ENCODE assay signal across 36 cellular contexts in the genomic region with DNA sequence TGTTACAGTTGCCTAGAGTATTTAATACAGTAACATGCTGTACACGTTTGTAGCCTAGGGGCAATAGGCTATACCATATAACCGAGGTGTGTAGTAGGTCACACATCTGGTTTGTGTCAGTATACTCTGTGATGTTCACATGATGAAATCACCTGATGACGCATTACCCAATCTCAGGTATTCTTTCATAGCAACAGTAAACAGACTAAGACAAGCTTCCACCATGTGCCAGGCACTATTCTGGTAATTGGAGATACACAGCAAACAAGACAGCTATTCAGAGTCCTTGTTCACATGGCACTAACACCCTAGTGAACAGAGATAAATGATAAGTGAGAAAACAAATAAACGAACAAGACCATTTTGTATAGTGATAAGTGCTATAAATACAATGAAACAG. TPM values are rescaled to one million over a fixed set of nuclear protein-coding genes. Genes with fewer than 3 reads are reported as not detected.
A peak's percentile ranks its signal among the peaks of the same experiment; 100 is the strongest.
DNase-seq lines count a peak whose midpoint lies in the region; ATAC-seq, FAIRE-seq and TF ChIP-seq lines count a peak whose summit lies in the region.
"Had no signal": no experiment of that assay in that cellular context is flagged by ENCODE, and none has a peak within 500 bp of the region (broad histone marks: within the 10 kb centered on the region; RNA-seq: fewer than 3 reads in every experiment).

No MANE protein-coding gene starts in this region.

- no peaks in the 10 kb centered on the region for H3K9me3 ChIP-seq in small intestine (ENCODE audit: control insufficient read depth, low read depth)
- H3K9me3 ChIP-seq: gastrocnemius medialis, SK-N-SH, upper lobe of right lung had no signal

- WGBS in small intestine, 3 donors: 66 to 78% (median 71%) methylated on average over 4 of the region's 4 CpGs

- no peaks in the 10 kb centered on the region for H3K4me1 ChIP-seq in small intestine (ENCODE audit: control insufficient read depth in 2 of 2, insufficient read depth in 1 of 2, low read depth in 1 of 2, low read length in 1 of 2)
- H3K4me1 ChIP-seq: neural progenitor cell, parathyroid adenoma had no signal

- FAIRE-seq in bronchial epithelial cell (lab: Jason Lieb, UNC) (peak; percentile 23), small intestine (lab: Jason Lieb, UNC) (no peak)
- FAIRE-seq: astrocyte, endometrium had no signal

- H3K4me3 ChIP-seq in bronchial epithelial cell (ENCODE audit: low read depth, low read length) (no peak overlapping the region), small intestine (ENCODE audit: low read depth in 1 of 2, low read length in 2 of 2) (no peak overlapping the region)
- H3K4me3 ChIP-seq: gastrocnemius medialis, neural progenitor cell, upper lobe of right lung had no signal

- peak in 2 of 3 experiments; percentile 11 to 66 for DNase-seq in NCI-H1417 (lab: John Stamatoyannopoulos, UW)
- DNase-seq in NCI-H1417 treated with DMSO at 0.1 percent for 48 hours (lab: John Stamatoyannopoulos, UW): no peak
- DNase-seq in NCI-H510A (lab: John Stamatoyannopoulos, UW): peak; percentile 54
- peak; percentile 22 for DNase-seq in bronchial epithelial cell (ENCODE audit: low read depth)
- peak; percentile 12 for DNase-seq in small intestine
- DNase-seq in NCI-H1930 (lab: John Stamatoyannopoulos, UW): no peak
- DNase-seq: activated CD4-positive, alpha-beta T cell treated with anti-CD3 and anti-CD28 coated beads for 4 hours; activated gamma-delta T cell; activated naive CD8-positive, alpha-beta T cell treated with anti-CD3 and anti-CD28 coated beads, Interleukin-2, amount 10 ng/mL, durations not matched to agents 7 days and 5 days; activated T-cell treated with anti-CD3 and anti-CD28 coated beads, Interleukin-2, amount 50 U/mL, for 24 hours; CD4-positive, CD25-positive, alpha-beta regulatory T cell; dermis blood vessel endothelial cell; GOT3; HFFc6; hypothalamus; immature natural killer cell; mesendoderm; NCI-H187 treated with DMSO at 0.1 percent for 48 hours; NCI-H524 treated with DMSO at 0.1 percent for 48 hours; SK-N-SH; stimulated activated CD4-positive, alpha-beta T cell treated with anti-CD3 and anti-CD28 coated beads, Interleukin-4, amount 100 ng/mL, for 4 hours; substantia nigra; upper lobe of right lung had no signal

- H3K27me3 ChIP-seq in bronchial epithelial cell (ENCODE audit: control insufficient read depth, insufficient read depth, low read length): peaks cover 2% of the 10 kb centered on the region
- H3K27me3 ChIP-seq in small intestine (ENCODE audit: control insufficient read depth in 2 of 2, insufficient read depth in 2 of 2, low read length in 2 of 2): no peaks in the 10 kb centered on the region
- H3K27me3 ChIP-seq: gastrocnemius medialis had no signal

- H3K36me3 ChIP-seq in bronchial epithelial cell (ENCODE audit: control insufficient read depth, insufficient read depth, low read length): no peaks in the 10 kb centered on the region
- no peaks in the 10 kb centered on the region for H3K36me3 ChIP-seq in small intestine (ENCODE audit: control insufficient read depth in 2 of 2, insufficient read depth in 2 of 2, low read length in 2 of 2)
- H3K36me3 ChIP-seq: gastrocnemius medialis, neural progenitor cell, upper lobe of right lung had no signal

- H3K27ac ChIP-seq in small intestine (ENCODE audit: low read depth in 1 of 2, low read length in 1 of 2): no peak overlapping the region
- H3K27ac ChIP-seq: 22Rv1, neural progenitor cell, parathyroid adenoma, upper lobe of right lung had no signal

- ATAC-seq in GM21737 (IDR thresholded peaks at IDR 0.05; ENCODE audit: unreplicated experiment): no peak
- ATAC-seq in HG03432 (IDR thresholded peaks at IDR 0.05; ENCODE audit: unreplicated experiment): no peak
- ATAC-seq: left lobe of liver; sciatic nerve; stimulated activated memory B cell treated with anti-CD40 and anti-IgM and Interleukin-4, amounts not matched to agents 10 μg/mL and 1 μg/mL and 100 μg/mL, for 72 hours; upper lobe of right lung had no signal

- no peak for TF ChIP-seq CTCF in bronchial epithelial cell (IDR thresholded peaks at IDR 0.05; ENCODE audit: insufficient read depth, low read length, severe bottlenecking)

RNA-seq across cellular contexts. Expression of gene PDE3A, which starts 3.8 kb away (rescaled TPM):
- under 0.01 TPM in 1 of 2 replicates, not detected in the other for total RNA-seq in bronchial epithelial cell
- 1 to 10 TPM; 2.4 to 8.2 (median 4.9) TPM for polyA plus RNA-seq in small intestine
- total RNA-seq: activated CD8-positive, alpha-beta memory T cell treated with anti-CD3 and anti-CD28 coated beads for 36 hours; activated naive CD8-positive, alpha-beta T cell treated with anti-CD3 and anti-CD28 coated beads, Interleukin-2, amount 10 ng/mL, durations not matched to agents 7 days and 5 days; G401 had no signal

Comparison
In these comparisons a context has a peak if more than half of its experiments do, and no peak if none do; other contexts are left out.
1. DNase-seq: peak in NCI-H1417 (2 of 3), NCI-H510A (single experiment), bronchial epithelial cell (single experiment) and small intestine (single experiment); none in NCI-H1417 treated with DMSO at 0.1 percent for 48 hours (single experiment) and NCI-H1930 (0 of 2).